ENCODE assay signal across 23 cellular contexts in the genomic region with DNA sequence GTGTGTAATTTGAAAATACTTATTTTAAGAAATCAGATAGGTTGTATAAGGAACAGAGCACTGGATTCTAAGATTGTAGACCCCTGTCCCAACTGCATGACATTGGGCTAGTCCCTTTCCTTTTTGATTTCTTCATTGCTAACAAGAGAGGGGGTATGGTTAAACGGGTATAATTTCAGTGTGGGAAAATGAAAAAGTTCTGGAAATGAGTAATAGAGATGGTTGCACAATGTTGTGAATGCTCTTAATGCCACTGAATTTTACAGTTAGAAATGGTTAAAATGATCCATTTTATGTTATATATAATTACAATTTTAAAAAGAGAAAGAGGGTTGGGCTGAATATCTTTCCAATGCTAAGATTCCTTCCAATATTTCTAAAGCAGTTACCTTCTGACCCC.
"Had no signal": no experiment of that assay in that cellular context is flagged by ENCODE, and none has a peak within 500 bp of the region (broad histone marks: within the 10 kb centered on the region; RNA-seq: fewer than 3 reads in every experiment).

No MANE protein-coding gene starts in this region.

- H3K36me3 ChIP-seq: colonic mucosa, thyroid gland had no signal

- H3K4me1 ChIP-seq: body of pancreas, colonic mucosa, psoas muscle, thyroid gland had no signal

- H3K27ac ChIP-seq: body of pancreas, colonic mucosa, epithelial cell of prostate, psoas muscle, thyroid gland had no signal

- ATAC-seq: activated CD8-positive, alpha-beta memory T cell treated with anti-CD3 and anti-CD28 coated beads, Interleukin-2, amount 10 ng/mL, durations not matched to agents 7 days and 5 days; body of pancreas; left lobe of liver; psoas muscle; right cardiac atrium had no signal

- DNase-seq: activated CD4-positive, alpha-beta memory T cell treated with anti-CD3 and anti-CD28 coated beads, Interleukin-2, amount 10 ng/mL, durations not matched to agents 7 days and 5 days; activated CD4-positive, alpha-beta T cell treated with anti-CD3 and anti-CD28 coated beads for 48 hours; activated CD4-positive, CD25-positive, alpha-beta regulatory T cell; activated CD8-positive, alpha-beta memory T cell treated with anti-CD3 and anti-CD28 coated beads, Interleukin-2, amount 10 ng/mL, durations not matched to agents 7 days and 5 days; activated naive CD8-positive, alpha-beta T cell treated with anti-CD3 and anti-CD28 coated beads for 36 hours; body of pancreas; central memory CD4-positive, alpha-beta T cell; colonic mucosa; endodermal cell; hypothalamus; kidney; midbrain; occipital lobe; psoas muscle; right cardiac atrium; stimulated activated CD4-positive, alpha-beta T cell treated with anti-CD3 and anti-CD28 coated beads, Interleukin-1b, Interleukin-23, amount 100 ng/mL, for 48 hours; stimulated activated CD8-positive, alpha-beta memory T cell treated with anti-CD3 and anti-CD28 coated beads, Interleukin-4, amount 100 ng/mL, for 48 hours; stimulated activated naive CD4-positive, alpha-beta T cell; T1000; thyroid gland had no signal

- FAIRE-seq: kidney had no signal

- H3K27me3 ChIP-seq: body of pancreas, colonic mucosa, thyroid gland had no signal

- H3K4me3 ChIP-seq: body of pancreas, colonic mucosa, lung, psoas muscle, thyroid gland had no signal

- H3K9me3 ChIP-seq: body of pancreas, colonic mucosa, psoas muscle, thyroid gland had no signal
